In the genomic region with DNA sequence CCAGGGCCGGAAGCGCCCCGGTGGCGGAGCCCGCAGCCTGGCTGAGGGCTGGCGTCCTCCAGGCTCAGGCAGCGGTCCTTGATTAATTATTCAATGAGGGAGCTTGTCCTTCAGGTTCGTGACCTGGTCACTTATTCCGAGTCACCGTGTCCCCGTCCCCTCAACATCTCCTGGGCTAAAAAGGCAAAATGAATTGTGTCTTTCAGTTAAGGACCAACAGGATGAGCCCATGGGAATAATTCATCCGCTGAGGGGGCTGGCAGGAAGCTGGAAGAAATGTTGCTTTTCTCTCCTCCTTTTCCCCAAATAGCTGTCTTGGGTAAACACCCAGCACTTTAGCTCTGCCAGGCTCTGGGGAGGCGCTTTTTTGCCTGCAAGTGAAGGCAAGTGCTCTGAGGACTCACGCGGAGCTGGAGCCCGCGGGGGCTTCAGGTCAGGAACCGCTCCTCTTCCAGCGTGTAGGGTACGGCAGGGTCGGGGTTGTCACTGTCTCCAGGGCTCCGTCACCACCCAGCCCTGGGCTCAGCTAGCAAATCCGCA, we compare ENCODE assay signal across 18 cellular contexts. TPM values are rescaled to one million over a fixed set of nuclear protein-coding genes. Genes with fewer than 3 reads are reported as not detected.
DNase-seq lines count a peak whose midpoint lies in the region; ATAC-seq and TF ChIP-seq lines count a peak whose summit lies in the region.
"Had no signal": no experiment of that assay in that cellular context is flagged by ENCODE, and none has a peak within 500 bp of the region (broad histone marks: within the 10 kb centered on the region; RNA-seq: fewer than 3 reads in every experiment).

No MANE protein-coding gene starts in this region.

- H3T11ph ChIP-seq in H9 (ENCODE audit: low read length) = no peak overlapping the region

- no peak for TF ChIP-seq CTCF in H9 (conservative IDR thresholded peaks at IDR 0.05)
- no peak for TF ChIP-seq CTCF in WTC11 (IDR thresholded peaks at IDR 0.05)
- no peak for TF ChIP-seq CTCF in hepatocyte (IDR thresholded peaks at IDR 0.05; ENCODE audit: poor library complexity)
- no peak for TF ChIP-seq CTCF in adrenal gland (IDR thresholded peaks at IDR 0.05)

- no peaks in the 10 kb centered on the region for H3K9me3 ChIP-seq in H9 (ENCODE audit: control insufficient read depth, low read depth, low read length)
- H3K9me3 ChIP-seq in hepatocyte (ENCODE audit: low read depth) = no peaks in the 10 kb centered on the region
- no peaks in the 10 kb centered on the region for H3K9me3 ChIP-seq in adrenal gland (replicated peaks in 1 of 3)

- H2AK5ac ChIP-seq in H9 (ENCODE audit: insufficient read length, low read length) = no peak overlapping the region

- H3K4me1 Mint-ChIP-seq in H9 (peaks cover 0 to 5% of the 10 kb centered on the region in 2 experiments; a peak in 2 of 4 replicates), WTC11 (0 out of 2 replicates have a peak, but pooled peaks cover 3% of the 10 kb centered on the region)

- H4K8ac ChIP-seq in H9 (replicated peaks; ENCODE audit: insufficient read length, low read depth, low read length) = no peak overlapping the region

- no peak overlapping the region for H3K56ac ChIP-seq in H9 (ENCODE audit: insufficient read length, low read depth, low read length)

- H3K27me3 ChIP-seq in H9 (ENCODE audit: insufficient read depth, low read length) (peaks cover 6% of the 10 kb centered on the region; the same call in 1 of the 2 replicates), hepatocyte (peaks cover 38% of the 10 kb centered on the region), adrenal gland (peaks cover 23% of the 10 kb centered on the region)

- H4K91ac ChIP-seq in H9 (ENCODE audit: insufficient read length, low read depth, low read length) = no peak overlapping the region

- H3K27me3 Mint-ChIP-seq in H9 (ENCODE audit: low read depth) (peaks cover 47% of the 10 kb centered on the region), WTC11 (ENCODE audit: low read depth) (peaks cover 19% of the 10 kb centered on the region)

- H3K36me3 Mint-ChIP-seq in H9 (ENCODE audit: insufficient read depth in 1 of 3, low read depth in 3 of 3) = no peaks in the 10 kb centered on the region
- H3K36me3 Mint-ChIP-seq in WTC11 = no peaks in the 10 kb centered on the region

- H3K36me3 ChIP-seq in hepatocyte (replicated peaks; ENCODE audit: insufficient read depth, low read depth) = no peaks in the 10 kb centered on the region
- H3K36me3 ChIP-seq in adrenal gland (replicated peaks in 1 of 2) = no peaks in the 10 kb centered on the region

- H2BK15ac ChIP-seq in H9 (ENCODE audit: low read depth, low read length) = no peak overlapping the region

- no peaks in the 10 kb centered on the region for H3K4me1 ChIP-seq in H9 (ENCODE audit: insufficient read depth, low read length)
- H3K4me1 ChIP-seq in hepatocyte (ENCODE audit: insufficient read depth) = no peaks in the 10 kb centered on the region
- no peaks in the 10 kb centered on the region for H3K4me1 ChIP-seq in adrenal gland (replicated peaks in 1 of 2)

- H3K9me2 ChIP-seq in hepatocyte (replicated peaks; ENCODE audit: insufficient read depth) = no peaks in the 10 kb centered on the region

- intact Hi-C loops in adrenal gland (cut with DNase I) = no loop called here

- H3K9me3 Mint-ChIP-seq in H9 (no peaks in the 10 kb centered on the region), WTC11 (no peaks in the 10 kb centered on the region)
- H3K9me3 Mint-ChIP-seq: CD4-positive, alpha-beta T cell had no signal

- H3K4me3 Mint-ChIP-seq in H9 = peak overlapping the region; percentile 32 to 61
- H3K4me3 Mint-ChIP-seq in WTC11 = peak overlapping the region; percentile 35
- H3K4me3 Mint-ChIP-seq: CD4-positive, alpha-beta T cell had no signal

- POLR2A ChIA-PET in WTC11 (lab: Charles Lee) = interaction anchor here (0.7 kb wide), 1 partner anchor 15 kb away, joined by 3 read pairs; no protein-coding TSS in a partner anchor

- H2BK12ac ChIP-seq in H9 (ENCODE audit: insufficient read length, low read depth, low read length) = no peak overlapping the region

- TF ChIP-seq POLR2A in adrenal gland (IDR thresholded peaks at IDR 0.05) = no peak

- no peak overlapping the region for H3K23ac ChIP-seq in H9 (ENCODE audit: insufficient read length, low read depth, low read length)

- no peaks in the 10 kb centered on the region for H3K79me1 ChIP-seq in H9 (ENCODE audit: insufficient read depth, low read depth, low read length, poor library complexity, severe bottlenecking)

- H3K4me2 ChIP-seq in H9 (ENCODE audit: insufficient read depth, insufficient read length, low read length) = peak overlapping the region; percentile 39
- peak overlapping the region; percentile 75 for H3K4me2 ChIP-seq in hepatocyte

- DNase-seq in H9 (no peak), WTC11 (ENCODE audit: low spot score) (no peak), hepatocyte (ENCODE audit: low spot score) (no peak), adrenal gland (no peak), NCI-H2196 (lab: John Stamatoyannopoulos, UW; ENCODE audit: unreplicated experiment) (no peak), kidney glomerular epithelial cell (lab: John Stamatoyannopoulos, UW) (no peak)
- DNase-seq: CD4-positive, alpha-beta T cell; KG1; NCI-H1436 treated with DMSO at 0.1 percent for 48 hours; NCI-H2081; NCI-H226; NCI-H69; OCI-M1; SHP77 treated with DMSO at 0.1 percent for 48 hours had no signal

- H3K79me2 ChIP-seq in H9 (ENCODE audit: insufficient read depth, low read length) = no peaks in the 10 kb centered on the region
- no peaks in the 10 kb centered on the region for H3K79me2 ChIP-seq in hepatocyte

- H3K4me3 ChIP-seq in hepatocyte = no peak overlapping the region
- H3K4me3 ChIP-seq in adrenal gland = no peak overlapping the region

- no peak overlapping the region for H4K5ac ChIP-seq in H9 (ENCODE audit: insufficient read length, low read depth, low read length)

- H3K27ac Mint-ChIP-seq in H9 (no peak overlapping the region), WTC11 (no peak overlapping the region)
- H3K27ac Mint-ChIP-seq: CD4-positive, alpha-beta T cell had no signal

- H3K18ac ChIP-seq in H9 (ENCODE audit: insufficient read length, low read depth, low read length) = no peak overlapping the region

- H3K4ac ChIP-seq in H9 (ENCODE audit: low read depth, low read length) = no peak overlapping the region

- no peak overlapping the region for H2BK5ac ChIP-seq in H9 (ENCODE audit: insufficient read length, low read length)

- H2BK120ac ChIP-seq in H9 (ENCODE audit: low read depth, low read length, poor library complexity, severe bottlenecking) = no peak overlapping the region

- no peaks in the 10 kb centered on the region for H4K20me1 ChIP-seq in H9 (ENCODE audit: control insufficient read depth, insufficient read depth, insufficient read length)
- H4K20me1 ChIP-seq in hepatocyte (ENCODE audit: insufficient read depth, poor library complexity, severe bottlenecking) = no peaks in the 10 kb centered on the region

- H3K27ac ChIP-seq in H9 (ENCODE audit: insufficient read length, low read depth, low read length) (no peak overlapping the region), hepatocyte (no peak overlapping the region), temporal lobe (ENCODE audit: low read depth, low read length) (peak overlapping the region; percentile 65), adrenal gland (no peak overlapping the region)

- H2AFZ ChIP-seq in H9 (ENCODE audit: low read length) (no peak overlapping the region), hepatocyte (no peak overlapping the region)

- no peak overlapping the region for H3K14ac ChIP-seq in H9 (ENCODE audit: insufficient read depth, low read length)

- H3K23me2 ChIP-seq in H9 (ENCODE audit: insufficient read length, low read depth, low read length, poor library complexity, severe bottlenecking) = peaks cover 3% of the 10 kb centered on the region

- ATAC-seq in WTC11 = no peak
- ATAC-seq: HepG2, SK-N-SH treated with all-trans-retinoic acid at 6 μM for 48 hours had no signal

- no peak overlapping the region for H3K9ac ChIP-seq in H9 (ENCODE audit: extremely low read depth, insufficient read length, low read length)

- no peak overlapping the region for H2BK20ac ChIP-seq in H9 (ENCODE audit: low read depth, low read length, poor library complexity, severe bottlenecking)

- CTCF ChIA-PET in WTC11 (lab: Charles Lee) = interaction anchor here (0.8 to 2.1 kb wide), 3 partner anchors 10 to 111 kb away, joined by 3 to 7 read pairs (median 3); no protein-coding TSS in a partner anchor

- WGBS in H9 (ENCODE audit: extremely low coverage, insufficient read length, low lambda C conversion rate) = no CpG with 5 or more reads among the region's 23 CpGs
- WGBS in hepatocyte (ENCODE audit: low lambda C conversion rate, missing lambda C conversion rate) = 47% methylated on average over 23 of the region's 23 CpGs
- 29 to 51% (median 41%) methylated on average over 11 to 23 of the region's 23 CpGs for WGBS in adrenal gland, 4 donors

TF ChIP-seq in WTC11, 78 proteins besides CTCF, POLR2A, EP300 and RAD21 (continues in another document):
- no peak for TF ChIP-seq ZNF671 (CRISPR knock-in tag; IDR thresholded peaks at IDR 0.05)
- TF ChIP-seq, protein P1, sequence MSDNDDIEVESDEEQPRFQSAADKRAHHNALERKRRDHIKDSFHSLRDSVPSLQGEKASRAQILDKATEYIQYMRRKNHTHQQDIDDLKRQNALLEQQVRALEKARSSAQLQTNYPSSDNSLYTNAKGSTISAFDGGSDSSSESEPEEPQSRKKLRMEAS (CRISPR knock-in tag; IDR thresholded peaks at IDR 0.05) = no peak

RNA-seq across cellular contexts. Expression of a gene that starts 13.1 kb away (rescaled TPM):
- total RNA-seq in H9 (2021) = 0.64 and 0.68 TPM in 2 replicates
- 0.13 to 0.16 TPM (median 0.14 TPM) in 3 replicates for total RNA-seq in WTC11 (2021)
- total RNA-seq in hepatocyte = 0.40 TPM in 1 of 2 replicates, not detected in the other
- 0.27 TPM in 1 of 2 replicates, not detected in the other for polyA plus RNA-seq in hepatocyte
- total RNA-seq in temporal lobe = 3.9 TPM
- total RNA-seq in adrenal gland = under 1 TPM in 2 of 8 donors, not detected in 6; 0.11 to 0.28 TPM
- under 1 TPM; 0.05 to 0.32 (median 0.20) TPM for polyA plus RNA-seq in adrenal gland
- total RNA-seq: HepG2, RPMI7951 had no signal
- polyA plus RNA-seq: HepG2 had no signal

RNA-seq across cellular contexts. Expression of a gene that starts 15.8 kb away (rescaled TPM):
- total RNA-seq in H9 (2021) = not detected in 2 replicates
- not detected in 3 replicates for total RNA-seq in WTC11 (2021)
- total RNA-seq in hepatocyte = not detected in 2 replicates
- not detected in 2 replicates for polyA plus RNA-seq in hepatocyte
- not detected for total RNA-seq in temporal lobe
- not detected for total RNA-seq in adrenal gland
- not detected for polyA plus RNA-seq in adrenal gland
- total RNA-seq: CD4-positive, alpha-beta T cell; RPMI7951 had no signal

RNA-seq across cellular contexts. Expression of a gene that starts 52.0 kb away (rescaled TPM):
- 0.52 and 0.72 TPM in 2 replicates for total RNA-seq in H9 (2021)
- total RNA-seq in WTC11 (2021) = 1.4 to 2.6 TPM (median 1.7 TPM) in 3 replicates
- 2.2 and 2.6 TPM in 2 replicates for total RNA-seq in hepatocyte
- 13.4 and 21.6 TPM in 2 replicates for polyA plus RNA-seq in hepatocyte
- total RNA-seq in temporal lobe = not detected
- total RNA-seq in adrenal gland = not detected
- polyA plus RNA-seq in adrenal gland = not detected
- total RNA-seq: CD4-positive, alpha-beta T cell; HepG2; RPMI7951 had no signal
- polyA plus RNA-seq: HepG2 had no signal
